Comparison of ENCODE assay signal across 20 cellular contexts in the genomic region with DNA sequence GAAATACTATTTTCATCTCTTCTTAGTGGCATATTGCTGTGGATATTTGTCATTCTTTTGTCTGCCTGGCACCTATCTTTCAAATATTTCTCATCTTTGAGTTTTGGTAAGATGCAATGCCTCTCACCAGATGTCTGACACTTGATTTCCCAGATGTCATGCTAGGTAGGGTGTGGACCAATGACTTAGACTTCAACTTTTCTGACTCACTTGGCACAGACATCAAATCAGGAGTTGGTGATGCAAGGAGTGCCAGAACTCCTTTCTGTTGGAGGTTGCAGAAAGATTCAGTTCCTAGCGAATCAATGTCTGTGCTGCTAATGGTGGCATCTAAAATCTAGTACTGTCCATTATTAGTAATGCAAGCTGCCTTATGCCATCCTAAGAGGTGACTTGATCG.
DNase-seq lines count a peak whose midpoint lies in the region; ATAC-seq and TF ChIP-seq lines count a peak whose summit lies in the region.
"Had no signal": no experiment of that assay in that cellular context is flagged by ENCODE, and none has a peak within 500 bp of the region (broad histone marks: within the 10 kb centered on the region; RNA-seq: fewer than 3 reads in every experiment).

No MANE protein-coding gene starts in this region.

- no peaks in the 10 kb centered on the region for H3K9me3 Mint-ChIP-seq in chondrocyte (ENCODE audit: low read depth)
- H3K9me3 Mint-ChIP-seq: activated T-helper 1 cell treated with anti-CD3 and anti-CD28 coated beads, Interleukin-12 subunit alpha, Interleukin-12 subunit beta, Interleukin-2, Interleukin-4 antibody, amounts not matched to agents 30 ng/mL and 10 ng/mL and 1 ng/mL, durations not matched to agents 14 hours and 24 hours and 36 hours; brain; neural progenitor cell had no signal

- H3K27me3 Mint-ChIP-seq in T-helper 17 cell (no peaks in the 10 kb centered on the region), chondrocyte (ENCODE audit: low read depth) (no peaks in the 10 kb centered on the region)
- H3K27me3 Mint-ChIP-seq: activated naive CD8-positive, alpha-beta T cell; brain; CD4-positive, alpha-beta T cell had no signal

- H3K4me3 Mint-ChIP-seq in T-helper 17 cell = no peak overlapping the region
- no peak overlapping the region for H3K4me3 Mint-ChIP-seq in chondrocyte (ENCODE audit: unreplicated experiment)
- H3K4me3 Mint-ChIP-seq: activated naive CD8-positive, alpha-beta T cell; activated T-helper 1 cell treated with anti-CD3 and anti-CD28 coated beads, Interleukin-12 subunit alpha, Interleukin-12 subunit beta, Interleukin-2, Interleukin-4 antibody, amounts not matched to agents 30 ng/mL and 10 ng/mL and 1 ng/mL, durations not matched to agents 14 hours and 24 hours and 36 hours; brain; CD4-positive, alpha-beta T cell; neural progenitor cell had no signal

- no peak overlapping the region for H3K27ac Mint-ChIP-seq in T-helper 17 cell
- H3K27ac Mint-ChIP-seq in chondrocyte (ENCODE audit: unreplicated experiment) = no peak overlapping the region
- H3K27ac Mint-ChIP-seq: activated naive CD8-positive, alpha-beta T cell; activated T-helper 1 cell treated with anti-CD3 and anti-CD28 coated beads, Interleukin-12 subunit alpha, Interleukin-12 subunit beta, Interleukin-2, Interleukin-4 antibody, amounts not matched to agents 30 ng/mL and 10 ng/mL and 1 ng/mL, durations not matched to agents 14 hours and 24 hours and 36 hours; brain; CD4-positive, alpha-beta T cell; neural progenitor cell had no signal

- H3K4me1 Mint-ChIP-seq in T-helper 17 cell = no peaks in the 10 kb centered on the region
- peaks cover 3% of the 10 kb centered on the region for H3K4me1 Mint-ChIP-seq in chondrocyte (ENCODE audit: low read depth)
- H3K4me1 Mint-ChIP-seq: brain, neural progenitor cell had no signal

- no peaks in the 10 kb centered on the region for H3K27me3 ChIP-seq in adipocyte (replicated peaks; ENCODE audit: control insufficient read depth, insufficient read depth, low read length)
- H3K27me3 ChIP-seq: neural progenitor cell had no signal

- H3K9me3 ChIP-seq in adipocyte (ENCODE audit: control insufficient read depth, low read length) (no peaks in the 10 kb centered on the region), T-helper 17 cell (ENCODE audit: control insufficient read depth, low read length, poor library complexity, severe bottlenecking) (no peaks in the 10 kb centered on the region)
- H3K9me3 ChIP-seq: left ventricle myocardium inferior, thoracic aorta had no signal

- no peak overlapping the region for H3K4me3 ChIP-seq in adipocyte (ENCODE audit: low read length)
- H3K4me3 ChIP-seq: left ventricle myocardium inferior, neural progenitor cell, thoracic aorta had no signal

- no peak for TF ChIP-seq CTCF in chondrocyte (IDR thresholded peaks at IDR 0.05)
- TF ChIP-seq CTCF in omental fat pad (IDR thresholded peaks at IDR 0.05) = no peak

- DNase-seq in AG20443 (ENCODE audit: low spot score) (peak; percentile 43), HT1080 (ENCODE audit: low read depth) (peak; percentile 46), adipocyte (ENCODE audit: low read depth) (peak; percentile 45), fibroblast of peridontal ligament (ENCODE audit: extremely low read depth) (peak; percentile 69), T-helper 17 cell (no peak), chondrocyte (ENCODE audit: low spot score) (no peak), omental fat pad (ENCODE audit: low spot score) (no peak)
- DNase-seq: CD4-positive, alpha-beta T cell; dermis blood vessel endothelial cell; DMS79; left ventricle myocardium inferior; NCI-H187; NCI-H2227 treated with DMSO at 0.1 percent for 48 hours; RPMI8226 had no signal

- peaks cover 2% of the 10 kb centered on the region for H3K4me1 ChIP-seq in adipocyte (ENCODE audit: control insufficient read depth, insufficient read depth, low read length)
- H3K4me1 ChIP-seq: left ventricle myocardium inferior, neural progenitor cell had no signal

- H3K36me3 Mint-ChIP-seq in T-helper 17 cell (ENCODE audit: low read depth) (no peaks in the 10 kb centered on the region), chondrocyte (ENCODE audit: low read depth) (no peaks in the 10 kb centered on the region)
- H3K36me3 Mint-ChIP-seq: activated naive CD8-positive, alpha-beta T cell; brain; neural progenitor cell had no signal

- ATAC-seq in T-helper 17 cell = no peak
- ATAC-seq in HG02981 (IDR thresholded peaks at IDR 0.05; ENCODE audit: unreplicated experiment) = no peak
- no peak for ATAC-seq in omental fat pad (ENCODE audit: low FRiP score)

- no peaks in the 10 kb centered on the region for H3K36me3 ChIP-seq in adipocyte (ENCODE audit: control insufficient read depth, insufficient read depth, low read length, severe bottlenecking)
- H3K36me3 ChIP-seq: left ventricle myocardium inferior, neural progenitor cell, thoracic aorta had no signal

- H3K9ac ChIP-seq in adipocyte (ENCODE audit: low read length) = no peak overlapping the region
- H3K9ac ChIP-seq: neural progenitor cell had no signal

Comparison
In these comparisons a context has a peak if more than half of its experiments do, and no peak if none do; other contexts are left out.
1. DNase-seq: peak in AG20443 (single experiment), HT1080 (single experiment), adipocyte (single experiment) and fibroblast of peridontal ligament (single experiment); none in T-helper 17 cell (0 of 3), chondrocyte (single experiment) and omental fat pad (single experiment).